Comparison of ENCODE assay signal across 16 cellular contexts in genomic region chr13:85266331-85266730, GRCh38.
DNase-seq lines count a peak whose midpoint lies in the region; ATAC-seq and TF ChIP-seq lines count a peak whose summit lies in the region.
"Had no signal": no experiment of that assay in that cellular context is flagged by ENCODE, and none has a peak within 500 bp of the region (broad histone marks: within the 10 kb centered on the region; RNA-seq: fewer than 3 reads in every experiment).

No MANE protein-coding gene starts in this region.

- DNase-seq in ELR (ENCODE audit: low read depth) (peak; percentile 46), NCI-H226 (peak; percentile 64), endothelial cell (ENCODE audit: low spot score) (no peak), osteocyte (ENCODE audit: extremely low spot score, unreplicated experiment) (no peak), NOMO-1 treated with dmso at 0.1 percent for 144 hours (lab: John Stamatoyannopoulos, UW; ENCODE audit: unreplicated experiment) (no peak), suprapubic skin (ENCODE audit: low spot score in 2 of 2) (no peak)
- DNase-seq: activated CD4-positive, alpha-beta T cell treated with anti-CD3 and anti-CD28 coated beads for 48 hours; activated effector memory CD4-positive, alpha-beta T cell treated with Interleukin-2 at 50 U/mL for 16 hours; AML-193; esophagus squamous epithelium; GM23248; head of caudate nucleus; left ventricle myocardium superior; NCI-H526 had no signal

- ATAC-seq in GM21825 (IDR thresholded peaks at IDR 0.05; ENCODE audit: unreplicated experiment), result no peak
- ATAC-seq: left ventricle myocardium superior had no signal

- no peak overlapping the region for H3K4me3 ChIP-seq in suprapubic skin
- H3K4me3 ChIP-seq: cardiac muscle cell, esophagus squamous epithelium, GM23248 had no signal

- H3K27me3 Mint-ChIP-seq in endothelial cell (ENCODE audit: unreplicated experiment), result no peaks in the 10 kb centered on the region
- no peaks in the 10 kb centered on the region for H3K27me3 Mint-ChIP-seq in osteocyte (ENCODE audit: unreplicated experiment)

- H3K9me3 Mint-ChIP-seq in endothelial cell (ENCODE audit: unreplicated experiment) (no peaks in the 10 kb centered on the region), osteocyte (ENCODE audit: unreplicated experiment) (peaks cover 8% of the 10 kb centered on the region)

- no peaks in the 10 kb centered on the region for H3K9me3 ChIP-seq in suprapubic skin
- H3K9me3 ChIP-seq: esophagus squamous epithelium had no signal

- no peak for TF ChIP-seq EP300 in suprapubic skin (IDR thresholded peaks at IDR 0.05)

- H3K27me3 ChIP-seq in suprapubic skin, result no peaks in the 10 kb centered on the region
- H3K27me3 ChIP-seq: esophagus squamous epithelium had no signal

- H3K4me3 Mint-ChIP-seq in endothelial cell (ENCODE audit: unreplicated experiment) (no peak overlapping the region), osteocyte (ENCODE audit: unreplicated experiment) (no peak overlapping the region)

- H3K36me3 Mint-ChIP-seq in endothelial cell (ENCODE audit: low read depth, unreplicated experiment), result no peaks in the 10 kb centered on the region
- H3K36me3 Mint-ChIP-seq in osteocyte (ENCODE audit: unreplicated experiment), result peaks cover 1% of the 10 kb centered on the region

- no peaks in the 10 kb centered on the region for H3K4me1 ChIP-seq in suprapubic skin
- H3K4me1 ChIP-seq: esophagus squamous epithelium had no signal

- TF ChIP-seq CTCF in endothelial cell (IDR thresholded peaks at IDR 0.05; ENCODE audit: unreplicated experiment) (no peak), osteocyte (IDR thresholded peaks at IDR 0.05) (no peak), suprapubic skin (IDR thresholded peaks at IDR 0.05) (no peak)

- H3K36me3 ChIP-seq in suprapubic skin, result no peaks in the 10 kb centered on the region
- H3K36me3 ChIP-seq: cardiac muscle cell, esophagus squamous epithelium had no signal

- no peak for TF ChIP-seq POLR2A in suprapubic skin (IDR thresholded peaks at IDR 0.05)

- H3K27ac Mint-ChIP-seq in endothelial cell (ENCODE audit: unreplicated experiment) (peak overlapping the region; percentile 55), osteocyte (ENCODE audit: unreplicated experiment) (peak overlapping the region; percentile 39)

- no peak overlapping the region for H3K27ac ChIP-seq in suprapubic skin
- H3K27ac ChIP-seq: cardiac muscle cell, esophagus squamous epithelium, GM23248 had no signal

- 29% methylated on average over 1 of the region's 1 CpG for WGBS in suprapubic skin

- H3K4me1 Mint-ChIP-seq in endothelial cell (ENCODE audit: unreplicated experiment), result peaks cover 22% of the 10 kb centered on the region
- H3K4me1 Mint-ChIP-seq in osteocyte (ENCODE audit: unreplicated experiment), result peaks cover 37% of the 10 kb centered on the region

Comparison
In these comparisons a context has a peak if more than half of its experiments do, and no peak if none do; other contexts are left out.
1. DNase-seq: peak in ELR (single experiment) and NCI-H226 (single experiment); none in endothelial cell (single experiment), osteocyte (single experiment), NOMO-1 treated with dmso at 0.1 percent for 144 hours (single experiment) and suprapubic skin (0 of 2).